12 cellular contexts compared by ENCODE assay signal in genomic region chr22:44031111-44031963, GRCh38. TPM values are rescaled to one million over a fixed set of nuclear protein-coding genes. Genes with fewer than 3 reads are reported as not detected.
DNase-seq lines count a peak whose midpoint lies in the region; ATAC-seq and TF ChIP-seq lines count a peak whose summit lies in the region.
"Had no signal": no experiment of that assay in that cellular context is flagged by ENCODE, and none has a peak within 500 bp of the region (broad histone marks: within the 10 kb centered on the region; RNA-seq: fewer than 3 reads in every experiment).

No MANE protein-coding gene starts in this region.

- H3K4me3 ChIP-seq in effector memory CD4-positive, alpha-beta T cell (ENCODE audit: insufficient read depth, low read depth, low read length, poor library complexity, severe bottlenecking), result peak overlapping the region; percentile 6
- H3K4me3 ChIP-seq: GM23338 had no signal

- H3K9me3 ChIP-seq in effector memory CD4-positive, alpha-beta T cell (ENCODE audit: control insufficient read depth, low read length), result no peaks in the 10 kb centered on the region

- DNase-seq in NCI-H2107 treated with DMSO at 0.1 percent for 48 hours (lab: John Stamatoyannopoulos, UW; ENCODE audit: unreplicated experiment) (peak; percentile 11), NCI-H2107 (lab: John Stamatoyannopoulos, UW) (no peak), UCSD-AML1 (lab: John Stamatoyannopoulos, UW; ENCODE audit: unreplicated experiment) (peak; percentile 72), pulmonary artery endothelial cell (ENCODE audit: low read depth, low spot score) (peak; percentile 69), medulla oblongata (ENCODE audit: extremely low spot score) (no peak), GM13976 (ENCODE audit: low spot score) (no peak)
- DNase-seq in effector memory CD4-positive, alpha-beta T cell, result no peak
- DNase-seq: 8988T, natural killer cell, substantia nigra had no signal

- peak overlapping the region; percentile 20 for H3K27ac ChIP-seq in effector memory CD4-positive, alpha-beta T cell (ENCODE audit: insufficient read depth, low read length, poor library complexity, severe bottlenecking)

- TF ChIP-seq CTCF in GM13976 (IDR thresholded peaks at IDR 0.05; ENCODE audit: borderline replicate concordance, control extremely low read depth, extremely low read depth, insufficient read depth, missing control alignments), result no peak

- no peak for ATAC-seq in GM18861 (IDR thresholded peaks at IDR 0.05; ENCODE audit: unreplicated experiment)
- ATAC-seq: GM23338, natural killer cell had no signal

- H3K4me1 ChIP-seq in effector memory CD4-positive, alpha-beta T cell (ENCODE audit: control insufficient read depth, insufficient read depth, low read length, poor library complexity, severe bottlenecking), result peaks cover 18% of the 10 kb centered on the region

- in situ Hi-C loops in GM13976 (cut with MboI; ENCODE audit: low sequenced_read_pairs, unreplicated experiment), result no loop called here

- H3K36me3 ChIP-seq in effector memory CD4-positive, alpha-beta T cell (ENCODE audit: control insufficient read depth, insufficient read depth, low read length), result no peaks in the 10 kb centered on the region

- H3K27me3 ChIP-seq in effector memory CD4-positive, alpha-beta T cell (replicated peaks; ENCODE audit: control insufficient read depth, insufficient read depth, low read length, poor library complexity, severe bottlenecking), result no peaks in the 10 kb centered on the region

RNA-seq across cellular contexts. Expression of gene PARVB, which starts 7.2 kb away (rescaled TPM):
- total RNA-seq in pulmonary artery endothelial cell, result 128 and 140 TPM in 2 replicates

Comparison
In these comparisons a context has a peak if more than half of its experiments do, and no peak if none do; other contexts are left out.
1. DNase-seq: peak in NCI-H2107 treated with DMSO at 0.1 percent for 48 hours (single experiment), UCSD-AML1 (single experiment) and pulmonary artery endothelial cell (single experiment); none in NCI-H2107 (single experiment), effector memory CD4-positive, alpha-beta T cell (0 of 3), medulla oblongata (single experiment) and GM13976 (single experiment).